1 cellular context compared by ENCODE assay signal in the genomic region with DNA sequence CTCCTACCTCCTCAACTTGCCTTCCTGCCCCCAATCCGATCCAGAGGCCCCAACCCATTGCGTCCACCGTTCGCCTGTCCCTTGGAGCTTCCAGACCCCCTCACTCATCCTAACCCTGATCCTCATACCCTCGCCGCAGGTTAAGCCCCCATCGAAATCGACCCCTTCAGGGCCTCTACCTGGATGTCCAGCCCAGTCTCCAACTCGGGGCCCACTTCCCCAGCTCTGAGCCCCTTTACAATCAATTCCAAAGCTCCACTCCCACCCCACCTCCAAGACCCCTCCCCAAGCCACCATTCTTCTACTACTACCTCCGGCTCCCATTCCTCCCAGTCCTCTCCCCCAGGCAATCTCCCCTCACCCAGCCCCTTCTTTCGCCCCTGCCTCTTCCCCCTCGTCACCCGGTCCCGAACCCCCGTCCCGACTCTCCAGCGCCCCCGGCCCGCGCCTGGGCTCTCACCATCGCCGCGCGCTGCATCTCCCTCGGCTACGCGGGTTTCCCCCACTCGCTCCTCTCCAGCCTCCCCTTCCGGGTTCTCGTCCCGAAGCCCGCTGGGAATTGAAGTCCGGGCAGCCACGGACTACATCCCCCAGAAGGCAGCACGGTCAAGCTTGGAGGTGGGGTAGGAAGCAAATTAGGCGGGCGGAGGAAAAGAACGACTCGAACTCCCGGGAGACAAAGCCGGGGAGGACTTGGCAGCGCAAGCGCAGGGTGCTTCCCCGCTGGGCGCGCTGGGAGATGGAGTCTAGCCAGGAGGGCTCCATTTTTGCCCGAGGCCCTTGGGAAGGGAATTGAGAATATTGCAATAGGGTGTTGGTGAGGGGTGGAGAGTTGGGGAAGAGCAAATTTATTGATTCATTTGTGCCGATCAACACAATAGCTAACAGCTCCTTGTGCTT.
TF ChIP-seq lines count a peak whose summit lies in the region.

A gene with protein sequence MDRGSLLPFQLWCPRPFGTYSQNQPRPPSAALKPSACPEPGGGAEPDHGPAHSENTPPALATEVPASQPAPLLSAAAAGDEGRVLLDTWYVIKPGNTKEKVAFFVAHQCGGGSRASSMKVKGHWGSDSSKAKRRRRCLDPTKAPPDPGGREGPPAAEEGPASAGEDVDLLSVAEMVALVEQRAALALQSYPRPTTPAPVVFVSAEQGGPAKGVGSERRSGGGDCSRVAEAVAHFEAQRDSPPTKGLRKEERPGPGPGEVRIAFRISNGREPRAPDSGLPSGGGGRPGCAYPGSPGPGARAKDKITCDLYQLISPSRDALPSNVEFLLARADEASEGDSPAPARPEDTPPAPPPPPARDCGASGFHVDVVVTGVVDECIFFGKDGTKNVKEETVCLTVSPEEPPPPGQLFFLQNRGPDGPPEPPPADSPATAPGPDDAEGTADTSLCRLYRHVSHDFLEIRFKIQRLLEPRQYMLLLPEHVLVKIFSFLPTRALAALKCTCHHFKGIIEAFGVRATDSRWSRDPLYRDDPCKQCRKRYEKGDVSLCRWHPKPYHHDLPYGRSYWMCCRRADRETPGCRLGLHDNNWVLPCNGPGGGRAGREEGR (minus strand): TSS at position 508 of the 900 bp plus-strand sequence. CDS start 17,401 bp downstream, outside the sequence.

TF ChIP-seq in HEK293, 187 proteins besides CTCF, POLR2A, EP300 and RAD21 (continued from another document and continues in another):
- TF ChIP-seq, protein P1, sequence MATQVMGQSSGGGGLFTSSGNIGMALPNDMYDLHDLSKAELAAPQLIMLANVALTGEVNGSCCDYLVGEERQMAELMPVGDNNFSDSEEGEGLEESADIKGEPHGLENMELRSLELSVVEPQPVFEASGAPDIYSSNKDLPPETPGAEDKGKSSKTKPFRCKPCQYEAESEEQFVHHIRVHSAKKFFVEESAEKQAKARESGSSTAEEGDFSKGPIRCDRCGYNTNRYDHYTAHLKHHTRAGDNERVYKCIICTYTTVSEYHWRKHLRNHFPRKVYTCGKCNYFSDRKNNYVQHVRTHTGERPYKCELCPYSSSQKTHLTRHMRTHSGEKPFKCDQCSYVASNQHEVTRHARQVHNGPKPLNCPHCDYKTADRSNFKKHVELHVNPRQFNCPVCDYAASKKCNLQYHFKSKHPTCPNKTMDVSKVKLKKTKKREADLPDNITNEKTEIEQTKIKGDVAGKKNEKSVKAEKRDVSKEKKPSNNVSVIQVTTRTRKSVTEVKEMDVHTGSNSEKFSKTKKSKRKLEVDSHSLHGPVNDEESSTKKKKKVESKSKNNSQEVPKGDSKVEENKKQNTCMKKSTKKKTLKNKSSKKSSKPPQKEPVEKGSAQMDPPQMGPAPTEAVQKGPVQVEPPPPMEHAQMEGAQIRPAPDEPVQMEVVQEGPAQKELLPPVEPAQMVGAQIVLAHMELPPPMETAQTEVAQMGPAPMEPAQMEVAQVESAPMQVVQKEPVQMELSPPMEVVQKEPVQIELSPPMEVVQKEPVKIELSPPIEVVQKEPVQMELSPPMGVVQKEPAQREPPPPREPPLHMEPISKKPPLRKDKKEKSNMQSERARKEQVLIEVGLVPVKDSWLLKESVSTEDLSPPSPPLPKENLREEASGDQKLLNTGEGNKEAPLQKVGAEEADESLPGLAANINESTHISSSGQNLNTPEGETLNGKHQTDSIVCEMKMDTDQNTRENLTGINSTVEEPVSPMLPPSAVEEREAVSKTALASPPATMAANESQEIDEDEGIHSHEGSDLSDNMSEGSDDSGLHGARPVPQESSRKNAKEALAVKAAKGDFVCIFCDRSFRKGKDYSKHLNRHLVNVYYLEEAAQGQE (tag by site-specific recombination; IDR thresholded peaks at IDR 0.05): peak; percentile 31; the same call in 1 of the 2 replicates
- TF ChIP-seq, protein P2, sequence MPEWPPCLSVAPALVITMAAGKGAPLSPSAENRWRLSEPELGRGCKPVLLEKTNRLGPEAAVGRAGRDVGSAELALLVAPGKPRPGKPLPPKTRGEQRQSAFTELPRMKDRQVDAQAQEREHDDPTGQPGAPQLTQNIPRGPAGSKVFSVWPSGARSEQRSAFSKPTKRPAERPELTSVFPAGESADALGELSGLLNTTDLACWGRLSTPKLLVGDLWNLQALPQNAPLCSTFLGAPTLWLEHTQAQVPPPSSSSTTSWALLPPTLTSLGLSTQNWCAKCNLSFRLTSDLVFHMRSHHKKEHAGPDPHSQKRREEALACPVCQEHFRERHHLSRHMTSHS (tag by site-specific recombination; IDR thresholded peaks at IDR 0.05): no peak
- TF ChIP-seq ZNF677 (tag by site-specific recombination; IDR thresholded peaks at IDR 0.05) (no peak), GLI2 (tag by site-specific recombination; IDR thresholded peaks at IDR 0.05; ENCODE audit: borderline replicate concordance, low read depth) (no peak), ZNF621 (tag by site-specific recombination; IDR thresholded peaks at IDR 0.05) (no peak), ZNF426 (tag by site-specific recombination; IDR thresholded peaks at IDR 0.05) (no peak), ZNF155 (tag by site-specific recombination; IDR thresholded peaks at IDR 0.05) (no peak), ZNF394 (tag by site-specific recombination; IDR thresholded peaks at IDR 0.05; ENCODE audit: borderline replicate concordance) (peak; percentile 36; the same call in 1 of the 2 replicates), GLI4 (tag by site-specific recombination; IDR thresholded peaks at IDR 0.05) (0 out of 2 replicates have a peak, but pooled peaks have one; percentile 15), ZNF701 (tag by site-specific recombination; IDR thresholded peaks at IDR 0.05) (no peak), ZBTB7A (tag by site-specific recombination; IDR thresholded peaks at IDR 0.05; ENCODE audit: low read depth) (no peak), KLF9 (tag by site-specific recombination; IDR thresholded peaks at IDR 0.05; ENCODE audit: low read depth) (0 out of 2 replicates have a peak, but pooled peaks have one; percentile 36), TCF7L2 (IDR thresholded peaks at IDR 0.05; ENCODE audit: borderline replicate concordance, low read depth, low read length) (no peak), ZNF600 (tag by site-specific recombination; IDR thresholded peaks at IDR 0.05) (0 out of 2 replicates have a peak, but pooled peaks have one; percentile 63), ZNF48 (tag by site-specific recombination; IDR thresholded peaks at IDR 0.05) (no peak), ZNF623 (tag by site-specific recombination; IDR thresholded peaks at IDR 0.05) (no peak), ZNF530 (tag by site-specific recombination; IDR thresholded peaks at IDR 0.05; ENCODE audit: low read depth) (no peak)
- TF ChIP-seq, protein P3, sequence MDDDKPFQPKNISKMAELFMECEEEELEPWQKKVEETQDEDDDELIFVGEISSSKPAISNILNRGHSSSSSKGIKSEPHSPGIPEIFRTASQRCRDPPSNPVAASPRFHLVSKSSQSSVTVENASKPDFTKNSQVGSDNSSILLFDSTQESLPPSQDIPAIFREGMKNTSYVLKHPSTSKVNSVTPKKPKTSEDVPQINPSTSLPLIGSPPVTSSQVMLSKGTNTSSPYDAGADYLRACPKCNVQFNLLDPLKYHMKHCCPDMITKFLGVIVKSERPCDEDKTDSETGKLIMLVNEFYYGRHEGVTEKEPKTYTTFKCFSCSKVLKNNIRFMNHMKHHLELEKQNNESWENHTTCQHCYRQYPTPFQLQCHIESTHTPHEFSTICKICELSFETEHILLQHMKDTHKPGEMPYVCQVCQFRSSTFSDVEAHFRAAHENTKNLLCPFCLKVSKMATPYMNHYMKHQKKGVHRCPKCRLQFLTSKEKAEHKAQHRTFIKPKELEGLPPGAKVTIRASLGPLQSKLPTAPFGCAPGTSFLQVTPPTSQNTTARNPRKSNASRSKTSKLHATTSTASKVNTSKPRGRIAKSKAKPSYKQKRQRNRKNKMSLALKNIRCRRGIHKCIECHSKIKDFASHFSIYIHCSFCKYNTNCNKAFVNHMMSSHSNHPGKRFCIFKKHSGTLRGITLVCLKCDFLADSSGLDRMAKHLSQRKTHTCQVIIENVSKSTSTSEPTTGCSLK (tag by site-specific recombination; IDR thresholded peaks at IDR 0.05): no peak
- TF ChIP-seq, protein P4, sequence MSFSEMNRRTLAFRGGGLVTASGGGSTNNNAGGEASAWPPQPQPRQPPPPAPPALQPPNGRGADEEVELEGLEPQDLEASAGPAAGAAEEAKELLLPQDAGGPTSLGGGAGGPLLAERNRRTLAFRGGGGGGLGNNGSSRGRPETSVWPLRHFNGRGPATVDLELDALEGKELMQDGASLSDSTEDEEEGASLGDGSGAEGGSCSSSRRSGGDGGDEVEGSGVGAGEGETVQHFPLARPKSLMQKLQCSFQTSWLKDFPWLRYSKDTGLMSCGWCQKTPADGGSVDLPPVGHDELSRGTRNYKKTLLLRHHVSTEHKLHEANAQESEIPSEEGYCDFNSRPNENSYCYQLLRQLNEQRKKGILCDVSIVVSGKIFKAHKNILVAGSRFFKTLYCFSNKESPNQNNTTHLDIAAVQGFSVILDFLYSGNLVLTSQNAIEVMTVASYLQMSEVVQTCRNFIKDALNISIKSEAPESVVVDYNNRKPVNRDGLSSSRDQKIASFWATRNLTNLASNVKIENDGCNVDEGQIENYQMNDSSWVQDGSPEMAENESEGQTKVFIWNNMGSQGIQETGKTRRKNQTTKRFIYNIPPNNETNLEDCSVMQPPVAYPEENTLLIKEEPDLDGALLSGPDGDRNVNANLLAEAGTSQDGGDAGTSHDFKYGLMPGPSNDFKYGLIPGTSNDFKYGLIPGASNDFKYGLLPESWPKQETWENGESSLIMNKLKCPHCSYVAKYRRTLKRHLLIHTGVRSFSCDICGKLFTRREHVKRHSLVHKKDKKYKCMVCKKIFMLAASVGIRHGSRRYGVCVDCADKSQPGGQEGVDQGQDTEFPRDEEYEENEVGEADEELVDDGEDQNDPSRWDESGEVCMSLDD (tag by site-specific recombination; IDR thresholded peaks at IDR 0.05): no peak
- TF ChIP-seq, protein P5, sequence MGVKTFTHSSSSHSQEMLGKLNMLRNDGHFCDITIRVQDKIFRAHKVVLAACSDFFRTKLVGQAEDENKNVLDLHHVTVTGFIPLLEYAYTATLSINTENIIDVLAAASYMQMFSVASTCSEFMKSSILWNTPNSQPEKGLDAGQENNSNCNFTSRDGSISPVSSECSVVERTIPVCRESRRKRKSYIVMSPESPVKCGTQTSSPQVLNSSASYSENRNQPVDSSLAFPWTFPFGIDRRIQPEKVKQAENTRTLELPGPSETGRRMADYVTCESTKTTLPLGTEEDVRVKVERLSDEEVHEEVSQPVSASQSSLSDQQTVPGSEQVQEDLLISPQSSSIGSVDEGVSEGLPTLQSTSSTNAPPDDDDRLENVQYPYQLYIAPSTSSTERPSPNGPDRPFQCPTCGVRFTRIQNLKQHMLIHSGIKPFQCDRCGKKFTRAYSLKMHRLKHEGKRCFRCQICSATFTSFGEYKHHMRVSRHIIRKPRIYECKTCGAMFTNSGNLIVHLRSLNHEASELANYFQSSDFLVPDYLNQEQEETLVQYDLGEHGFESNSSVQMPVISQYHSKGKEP (tag by site-specific recombination; IDR thresholded peaks at IDR 0.05): 0 out of 2 replicates have a peak, but pooled peaks have one; percentile 55
- TF ChIP-seq, protein P6, sequence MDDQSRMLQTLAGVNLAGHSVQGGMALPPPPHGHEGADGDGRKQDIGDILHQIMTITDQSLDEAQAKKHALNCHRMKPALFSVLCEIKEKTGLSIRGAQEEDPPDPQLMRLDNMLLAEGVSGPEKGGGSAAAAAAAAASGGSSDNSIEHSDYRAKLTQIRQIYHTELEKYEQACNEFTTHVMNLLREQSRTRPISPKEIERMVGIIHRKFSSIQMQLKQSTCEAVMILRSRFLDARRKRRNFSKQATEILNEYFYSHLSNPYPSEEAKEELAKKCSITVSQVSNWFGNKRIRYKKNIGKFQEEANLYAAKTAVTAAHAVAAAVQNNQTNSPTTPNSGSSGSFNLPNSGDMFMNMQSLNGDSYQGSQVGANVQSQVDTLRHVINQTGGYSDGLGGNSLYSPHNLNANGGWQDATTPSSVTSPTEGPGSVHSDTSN (CRISPR knock-in tag; IDR thresholded peaks at IDR 0.05): no peak
- TF ChIP-seq, protein P7, sequence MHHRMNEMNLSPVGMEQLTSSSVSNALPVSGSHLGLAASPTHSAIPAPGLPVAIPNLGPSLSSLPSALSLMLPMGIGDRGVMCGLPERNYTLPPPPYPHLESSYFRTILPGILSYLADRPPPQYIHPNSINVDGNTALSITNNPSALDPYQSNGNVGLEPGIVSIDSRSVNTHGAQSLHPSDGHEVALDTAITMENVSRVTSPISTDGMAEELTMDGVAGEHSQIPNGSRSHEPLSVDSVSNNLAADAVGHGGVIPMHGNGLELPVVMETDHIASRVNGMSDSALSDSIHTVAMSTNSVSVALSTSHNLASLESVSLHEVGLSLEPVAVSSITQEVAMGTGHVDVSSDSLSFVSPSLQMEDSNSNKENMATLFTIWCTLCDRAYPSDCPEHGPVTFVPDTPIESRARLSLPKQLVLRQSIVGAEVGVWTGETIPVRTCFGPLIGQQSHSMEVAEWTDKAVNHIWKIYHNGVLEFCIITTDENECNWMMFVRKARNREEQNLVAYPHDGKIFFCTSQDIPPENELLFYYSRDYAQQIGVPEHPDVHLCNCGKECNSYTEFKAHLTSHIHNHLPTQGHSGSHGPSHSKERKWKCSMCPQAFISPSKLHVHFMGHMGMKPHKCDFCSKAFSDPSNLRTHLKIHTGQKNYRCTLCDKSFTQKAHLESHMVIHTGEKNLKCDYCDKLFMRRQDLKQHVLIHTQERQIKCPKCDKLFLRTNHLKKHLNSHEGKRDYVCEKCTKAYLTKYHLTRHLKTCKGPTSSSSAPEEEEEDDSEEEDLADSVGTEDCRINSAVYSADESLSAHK (tag by site-specific recombination; IDR thresholded peaks at IDR 0.05): peak; percentile 23; the same call in 1 of the 2 replicates
- TF ChIP-seq, protein P8, sequence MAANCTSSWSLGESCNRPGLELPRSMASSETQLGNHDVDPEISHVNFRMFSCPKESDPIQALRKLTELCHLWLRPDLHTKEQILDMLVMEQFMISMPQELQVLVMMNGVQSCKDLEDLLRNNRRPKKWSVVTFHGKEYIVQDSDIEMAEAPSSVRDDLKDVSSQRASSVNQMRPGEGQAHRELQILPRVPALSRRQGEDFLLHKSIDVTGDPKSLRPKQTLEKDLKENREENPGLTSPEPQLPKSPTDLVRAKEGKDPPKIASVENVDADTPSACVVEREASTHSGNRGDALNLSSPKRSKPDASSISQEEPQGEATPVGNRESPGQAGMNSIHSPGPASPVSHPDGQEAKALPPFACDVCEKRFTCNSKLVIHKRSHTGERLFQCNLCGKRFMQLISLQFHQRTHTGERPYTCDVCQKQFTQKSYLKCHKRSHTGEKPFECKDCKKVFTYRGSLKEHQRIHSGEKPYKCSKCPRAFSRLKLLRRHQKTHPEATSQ (tag by site-specific recombination; IDR thresholded peaks at IDR 0.05): no peak
- TF ChIP-seq, protein P9, sequence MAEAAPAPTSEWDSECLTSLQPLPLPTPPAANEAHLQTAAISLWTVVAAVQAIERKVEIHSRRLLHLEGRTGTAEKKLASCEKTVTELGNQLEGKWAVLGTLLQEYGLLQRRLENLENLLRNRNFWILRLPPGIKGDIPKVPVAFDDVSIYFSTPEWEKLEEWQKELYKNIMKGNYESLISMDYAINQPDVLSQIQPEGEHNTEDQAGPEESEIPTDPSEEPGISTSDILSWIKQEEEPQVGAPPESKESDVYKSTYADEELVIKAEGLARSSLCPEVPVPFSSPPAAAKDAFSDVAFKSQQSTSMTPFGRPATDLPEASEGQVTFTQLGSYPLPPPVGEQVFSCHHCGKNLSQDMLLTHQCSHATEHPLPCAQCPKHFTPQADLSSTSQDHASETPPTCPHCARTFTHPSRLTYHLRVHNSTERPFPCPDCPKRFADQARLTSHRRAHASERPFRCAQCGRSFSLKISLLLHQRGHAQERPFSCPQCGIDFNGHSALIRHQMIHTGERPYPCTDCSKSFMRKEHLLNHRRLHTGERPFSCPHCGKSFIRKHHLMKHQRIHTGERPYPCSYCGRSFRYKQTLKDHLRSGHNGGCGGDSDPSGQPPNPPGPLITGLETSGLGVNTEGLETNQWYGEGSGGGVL (tag by site-specific recombination; IDR thresholded peaks at IDR 0.05): peak; percentile 99
- TF ChIP-seq, protein P10, sequence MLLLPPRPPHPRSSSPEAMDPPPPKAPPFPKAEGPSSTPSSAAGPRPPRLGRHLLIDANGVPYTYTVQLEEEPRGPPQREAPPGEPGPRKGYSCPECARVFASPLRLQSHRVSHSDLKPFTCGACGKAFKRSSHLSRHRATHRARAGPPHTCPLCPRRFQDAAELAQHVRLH (tag by site-specific recombination; IDR thresholded peaks at IDR 0.05): no peak
